29 cellular contexts compared by ENCODE assay signal in genomic region chr21:15433091-15433490, GRCh38.
"Had no signal": no experiment of that assay in that cellular context is flagged by ENCODE, and none has a peak within 500 bp of the region (broad histone marks: within the 10 kb centered on the region; RNA-seq: fewer than 3 reads in every experiment).

No MANE protein-coding gene starts in this region.

- H3K36me3 ChIP-seq: adrenal gland, MG63 had no signal

- DNase-seq: activated B cell treated with CpG ODN at 0.5 μM for 24 hours; activated CD4-positive, alpha-beta memory T cell treated with anti-CD3 and anti-CD28 coated beads, Interleukin-2, amount 10 ng/mL, durations not matched to agents 7 days and 5 days; activated CD4-positive, alpha-beta T cell treated with anti-CD3 and anti-CD28 coated beads for 1 hour; activated CD4-positive, alpha-beta T cell treated with anti-CD3 and anti-CD28 coated beads, Interleukin-2, amount 10 ng/mL, durations not matched to agents 24 days and 14 days; activated naive CD4-positive, alpha-beta T cell treated with anti-CD3 and anti-CD28 coated beads, Interleukin-2, amount 50 U/mL, for 16 hours; activated naive CD8-positive, alpha-beta T cell treated with anti-CD3 and anti-CD28 coated beads, Interleukin-2, amount 10 ng/mL, durations not matched to agents 7 days and 5 days; activated T-cell treated with anti-CD3 and anti-CD28 coated beads for 4 hours; activated T-cell treated with anti-CD3 and anti-CD28 coated beads, Interleukin-2, amount 50 U/mL, for 48 hours; adrenal gland; anterior cingulate cortex; MG63; MV-4-11; NCI-H1092 treated with DMSO at 0.1 percent for 48 hours; NCI-H1417 treated with DMSO at 0.1 percent for 48 hours; NCI-H1694; NCI-H2081; NCI-H524; NCI-H774; NK-92 treated with Interleukin-12 subunit alpha and Interleukin-12 subunit beta, amount 100 ng/mL, for 24 hours; OCI-M1; RPMI8226; T-cell; T-helper 2 cell; T1000 had no signal

- H3K4me3 ChIP-seq: adrenal gland, MG63, SK-N-MC had no signal

- H3K9ac ChIP-seq: KMS-11 had no signal

- H3K27me3 ChIP-seq: adrenal gland, MG63 had no signal

- ATAC-seq: Panc1, Right ventricle myocardium inferior, T-cell had no signal

- H3K4me1 ChIP-seq: adrenal gland had no signal

- H3K9me3 ChIP-seq: adrenal gland, MG63 had no signal

- H3K27ac ChIP-seq: adrenal gland, KMS-11, SK-N-MC had no signal

- H3K4me2 ChIP-seq: KMS-11 had no signal

- FAIRE-seq: TTC549 had no signal
